ENCODE assay signal across 12 cellular contexts in the genomic region with DNA sequence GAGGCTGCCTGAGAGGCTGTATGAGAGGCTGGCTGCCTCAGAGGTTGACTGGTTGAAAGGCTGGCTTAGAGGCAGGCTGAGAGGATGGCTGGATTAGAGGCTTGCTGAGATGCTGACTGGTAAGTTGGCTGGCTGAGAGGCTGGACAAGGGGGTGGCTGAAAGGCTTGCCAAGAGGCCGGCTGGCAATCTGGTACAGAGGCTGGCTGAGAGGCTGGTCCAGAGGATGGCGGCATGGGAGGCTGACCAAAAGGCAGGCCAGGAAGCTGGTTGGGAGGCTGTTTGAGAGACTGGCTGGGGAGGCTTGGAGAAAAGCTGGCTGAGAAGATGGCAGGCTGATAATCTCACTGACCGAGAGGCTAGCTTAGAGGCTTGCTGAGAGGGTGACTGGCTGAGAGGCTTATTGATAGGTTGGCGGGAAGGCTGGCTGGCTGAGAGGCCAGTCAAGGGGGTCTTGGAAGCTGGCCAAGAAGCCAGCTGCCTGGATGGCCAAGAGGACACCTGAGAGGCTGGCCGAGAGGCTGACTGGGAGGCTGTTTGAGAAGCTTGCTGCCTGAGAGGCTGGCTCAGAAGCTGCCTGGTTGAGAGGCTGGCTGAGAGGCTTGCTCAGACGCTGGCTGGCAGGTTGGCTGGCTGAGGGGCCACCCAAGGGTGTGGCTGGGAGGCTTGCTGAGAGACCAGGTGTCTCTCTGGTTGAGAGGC. TPM values are rescaled to one million over a fixed set of nuclear protein-coding genes. Genes with fewer than 3 reads are reported as not detected.
DNase-seq lines count a peak whose midpoint lies in the region; ATAC-seq, FAIRE-seq and TF ChIP-seq lines count a peak whose summit lies in the region.
"Had no signal": no experiment of that assay in that cellular context is flagged by ENCODE, and none has a peak within 500 bp of the region (broad histone marks: within the 10 kb centered on the region; RNA-seq: fewer than 3 reads in every experiment).

No MANE protein-coding gene starts in this region.

- no peaks in the 10 kb centered on the region for H3K79me2 ChIP-seq in K562 (ENCODE audit: control insufficient read depth, insufficient read depth, low read length)

- ATAC-seq in K562: peak; percentile 47

- H3K9me3 ChIP-seq in K562 (replicated peaks; ENCODE audit: control insufficient read depth, insufficient read depth, low read depth, low read length): no peaks in the 10 kb centered on the region
- H3K9me3 ChIP-seq in sigmoid colon: no peaks in the 10 kb centered on the region
- no peaks in the 10 kb centered on the region for H3K9me3 ChIP-seq in BE2C
- H3K9me3 ChIP-seq: BLaER1 treated with 17β-estradiol and CSF1 and Interleukin-3, amounts not matched to agents 10 nM and 100 nM; gastrocnemius medialis had no signal

- H3K4me1 Mint-ChIP-seq in activated T-helper 2 cell treated with anti-CD3 and anti-CD28 coated beads, Interferon-gamma antibody, Interleukin-2, Interleukin-4, amounts not matched to agents 10 μg/mL and 5 μg/mL and 100 μg/mL, durations not matched to agents 14 hours and 24 hours and 36 hours (ENCODE audit: low read depth): no peaks in the 10 kb centered on the region
- H3K4me1 Mint-ChIP-seq: activated naive CD8-positive, alpha-beta T cell treated with anti-CD3 and anti-CD28 coated beads for 36 hours had no signal

- intact Hi-C loops in K562 (cut with micrococcal nuclease): no loop called here
- intact Hi-C loops in sigmoid colon (cut with DNase I): no loop called here
- intact Hi-C loops in activated T-helper 2 cell treated with anti-CD3 and anti-CD28 coated beads, Interferon-gamma antibody, Interleukin-2, Interleukin-4, amounts not matched to agents 10 μg/mL and 5 μg/mL and 100 μg/mL, durations not matched to agents 14 hours and 24 hours and 36 hours (cut with micrococcal nuclease): no loop called here

- H3K27me3 Mint-ChIP-seq in activated T-helper 2 cell treated with anti-CD3 and anti-CD28 coated beads, Interferon-gamma antibody, Interleukin-2, Interleukin-4, amounts not matched to agents 10 μg/mL and 5 μg/mL and 100 μg/mL, durations not matched to agents 14 hours and 24 hours and 36 hours (ENCODE audit: low read depth): peaks cover 3% of the 10 kb centered on the region

- H3K4me1 ChIP-seq in K562 (replicated peaks in 1 of 2; ENCODE audit: control insufficient read depth in 2 of 2, insufficient read depth in 2 of 2, low read length in 2 of 2): peaks cover 0 to 13% of the 10 kb centered on the region in 2 experiments; a peak in 3 of 5 replicates
- H3K4me1 ChIP-seq in sigmoid colon: peaks cover 0 to 34% (median 17%) of the 10 kb centered on the region in 4 donors
- H3K4me1 ChIP-seq in BE2C: no peaks in the 10 kb centered on the region
- H3K4me1 ChIP-seq: BLaER1 treated with 17β-estradiol and CSF1 and Interleukin-3, amounts not matched to agents 10 nM and 100 nM; gastrocnemius medialis had no signal

- peak overlapping the region in 1 of 2 experiments; percentile 87; a peak in 2 of 4 replicates for H3K9ac ChIP-seq in K562 (ENCODE audit: insufficient read depth in 1 of 2, low read depth in 2 of 2, low read length in 2 of 2)
- H3K9ac ChIP-seq: BLaER1 treated with 17β-estradiol and CSF1 and Interleukin-3, amounts not matched to agents 10 nM and 100 nM had no signal

- TF ChIP-seq EP300 in K562 (IDR thresholded peaks at IDR 0.05; ENCODE audit: low read length): no peak
- TF ChIP-seq EP300 in sigmoid colon (IDR thresholded peaks at IDR 0.05): no peak

- DNase-seq in NCI-H1105 (lab: John Stamatoyannopoulos, UW) (peak; percentile 78), NCI-H2227 treated with DMSO at 0.1 percent for 48 hours (lab: John Stamatoyannopoulos, UW) (peak; percentile 21), K562 (ENCODE audit: extremely low read depth in 1 of 4, low spot score in 3 of 4) (peak in 1 of 4 experiments; percentile 29), sigmoid colon (no peak), BE2C (no peak)
- no peak for DNase-seq in activated T-helper 2 cell treated with anti-CD3 and anti-CD28 coated beads, Interferon-gamma antibody, Interleukin-2, Interleukin-4, amounts not matched to agents 10 μg/mL and 5 μg/mL and 100 μg/mL, durations not matched to agents 14 hours and 24 hours and 36 hours (ENCODE audit: low spot score)
- no peak for DNase-seq in stimulated activated CD4-positive, alpha-beta T cell treated with anti-CD3 and anti-CD28 coated beads, Interleukin-2, amount 100 ng/mL, for 24 hours
- DNase-seq: activated naive CD8-positive, alpha-beta T cell treated with anti-CD3 and anti-CD28 coated beads for 36 hours; gastrocnemius medialis; NCI-H1048 had no signal

- H3K9me1 ChIP-seq in K562 (ENCODE audit: control insufficient read depth, insufficient read depth, low read length): no peaks in the 10 kb centered on the region

- BruUV-seq in K562 (replicated peaks; lab: Mats Ljungman, UMichigan): no TSS peak

- H4K20me1 ChIP-seq in K562 (replicated peaks; ENCODE audit: control insufficient read depth, insufficient read depth, low read length): no peaks in the 10 kb centered on the region
- H4K20me1 ChIP-seq: BLaER1 treated with 17β-estradiol and CSF1 and Interleukin-3, amounts not matched to agents 10 nM and 100 nM had no signal

- no peaks in the 10 kb centered on the region for H3K36me3 Mint-ChIP-seq in activated T-helper 2 cell treated with anti-CD3 and anti-CD28 coated beads, Interferon-gamma antibody, Interleukin-2, Interleukin-4, amounts not matched to agents 10 μg/mL and 5 μg/mL and 100 μg/mL, durations not matched to agents 14 hours and 24 hours and 36 hours (ENCODE audit: low read depth)
- H3K36me3 Mint-ChIP-seq: activated naive CD8-positive, alpha-beta T cell treated with anti-CD3 and anti-CD28 coated beads for 36 hours had no signal

- H3K4me3 ChIP-seq in K562 (no peak overlapping the region), sigmoid colon (no peak overlapping the region), BE2C (ENCODE audit: low read depth, low read length) (no peak overlapping the region)
- H3K4me3 ChIP-seq: BLaER1 treated with 17β-estradiol and CSF1 and Interleukin-3, amounts not matched to agents 10 nM and 100 nM; gastrocnemius medialis had no signal

- H3K9me3 Mint-ChIP-seq in activated T-helper 2 cell treated with anti-CD3 and anti-CD28 coated beads, Interferon-gamma antibody, Interleukin-2, Interleukin-4, amounts not matched to agents 10 μg/mL and 5 μg/mL and 100 μg/mL, durations not matched to agents 14 hours and 24 hours and 36 hours: no peaks in the 10 kb centered on the region
- H3K9me3 Mint-ChIP-seq: activated naive CD8-positive, alpha-beta T cell treated with anti-CD3 and anti-CD28 coated beads for 36 hours had no signal

- no peak overlapping the region for H3K4me2 ChIP-seq in K562 (ENCODE audit: insufficient read depth, low read length)
- H3K4me2 ChIP-seq: BLaER1 treated with 17β-estradiol and CSF1 and Interleukin-3, amounts not matched to agents 10 nM and 100 nM had no signal

- 0% methylated on average over 6 of the region's 6 CpGs for WGBS in K562 (ENCODE audit: insufficient coverage, low coverage, missing lambda C conversion rate)
- WGBS in sigmoid colon, 2 donors: 67 to 77% methylated on average over 6 of the region's 6 CpGs

- TF ChIP-seq RAD21 in K562 (CRISPR knock-in tag; conservative IDR thresholded peaks at IDR 0.05 in 1 of 2, IDR thresholded peaks at IDR 0.05 in 1 of 2): no peak

- TF ChIP-seq POLR2A in K562 (conservative IDR thresholded peaks at IDR 0.05): no peak
- no peak for TF ChIP-seq POLR2A in sigmoid colon (IDR thresholded peaks at IDR 0.05)

- in situ Hi-C loops in K562 (cut with MboI): no loop called here

- H3K36me3 ChIP-seq in K562 (ENCODE audit: control insufficient read depth, insufficient read depth, low read length) (no peaks in the 10 kb centered on the region), sigmoid colon (no peaks in the 10 kb centered on the region), BE2C (no peaks in the 10 kb centered on the region)
- H3K36me3 ChIP-seq: BLaER1 treated with 17β-estradiol and CSF1 and Interleukin-3, amounts not matched to agents 10 nM and 100 nM; gastrocnemius medialis had no signal

- TF ChIP-seq CTCF in K562 (IDR thresholded peaks at IDR 0.05 in 2 of 3, conservative IDR thresholded peaks at IDR 0.05 in 1 of 3; ENCODE audit: insufficient read depth in 2 of 3, low read depth in 1 of 3, low read length in 3 of 3): no peak
- no peak for TF ChIP-seq CTCF in sigmoid colon (IDR thresholded peaks at IDR 0.05)
- no peak for TF ChIP-seq CTCF in BE2C (IDR thresholded peaks at IDR 0.05; ENCODE audit: low read depth, low read length)

- CTCF ChIA-PET in K562 (lab: Yijun Ruan, JAX; ENCODE audit: low intra/inter-chr PET ratio): no interaction called here

- no peak for FAIRE-seq in K562 (lab: Jason Lieb, UNC)

- H3K27ac Mint-ChIP-seq in activated T-helper 2 cell treated with anti-CD3 and anti-CD28 coated beads, Interferon-gamma antibody, Interleukin-2, Interleukin-4, amounts not matched to agents 10 μg/mL and 5 μg/mL and 100 μg/mL, durations not matched to agents 14 hours and 24 hours and 36 hours: no peak overlapping the region
- H3K27ac Mint-ChIP-seq: activated naive CD8-positive, alpha-beta T cell treated with anti-CD3 and anti-CD28 coated beads for 36 hours; progenitor cell of endocrine pancreas had no signal

- H3K27ac ChIP-seq in K562 (ENCODE audit: extremely low read depth, low read depth, low read length): no peak overlapping the region
- peak overlapping the region in 3 of 4 donors; percentile 4 to 58 (median 50) for H3K27ac ChIP-seq in sigmoid colon
- H3K27ac ChIP-seq: BLaER1 treated with 17β-estradiol and CSF1 and Interleukin-3, amounts not matched to agents 10 nM and 100 nM had no signal

- H3K27me3 ChIP-seq in K562 (ENCODE audit: control insufficient read depth in 2 of 2, insufficient read depth in 2 of 2, low read length in 2 of 2) (peaks cover 4 to 50% of the 10 kb centered on the region in 2 experiments; a peak in 4 of 5 replicates), sigmoid colon (no peaks in the 10 kb centered on the region), BE2C (no peaks in the 10 kb centered on the region)
- H3K27me3 ChIP-seq: gastrocnemius medialis had no signal

- no peak overlapping the region for H2AFZ ChIP-seq in K562 (ENCODE audit: low read depth, low read length)

- POLR2A ChIA-PET in K562 (lab: Yijun Ruan, JAX): interaction anchor here (0.6 to 1.3 kb wide), 3 partner anchors 16 to 1121 kb away, joined by 3 to 5 read pairs (median 4); no protein-coding TSS in a partner anchor

- no peak overlapping the region for H3K4me3 Mint-ChIP-seq in activated T-helper 2 cell treated with anti-CD3 and anti-CD28 coated beads, Interferon-gamma antibody, Interleukin-2, Interleukin-4, amounts not matched to agents 10 μg/mL and 5 μg/mL and 100 μg/mL, durations not matched to agents 14 hours and 24 hours and 36 hours (ENCODE audit: low read depth)
- H3K4me3 Mint-ChIP-seq: activated naive CD8-positive, alpha-beta T cell treated with anti-CD3 and anti-CD28 coated beads for 36 hours had no signal

RNA-seq across cellular contexts. Expression of a gene that starts 34.2 kb away (rescaled TPM):
- total RNA-seq in K562 (2011; cell fraction: chromatin; rRNA removed; ENCODE audit: low replicate concordance): not detected in 2 replicates
- not detected in 2 replicates for total RNA-seq in K562 (2011; cell fraction: nucleolus; rRNA removed)
- not detected in 2 replicates for total RNA-seq in K562 (2011; cell fraction: nucleoplasm; rRNA removed)
- total RNA-seq in K562 (2014; rRNA removed): 0.16 TPM in 1 of 2 replicates, not detected in the other
- 0.22 and 0.69 TPM in 2 replicates for total RNA-seq in K562 (2014; rRNA removed; fragmentation: Illumina TruSeq; extraction: Trizol)
- total RNA-seq in K562 (2015; rRNA removed; fragmentation: Illumina TruSeq; extraction: Trizol): not detected in 2 replicates
- 0.40 and 0.89 TPM in 2 replicates for total RNA-seq in K562 (2021)
- polyA plus RNA-seq in K562 (2011; rRNA removed): not detected in 2 replicates
- polyA plus RNA-seq in K562 (2011; cell fraction: cytosol; rRNA removed): not detected in 2 replicates
- not detected in 2 replicates for polyA plus RNA-seq in K562 (2011; cell fraction: nucleus; rRNA removed)
- polyA plus RNA-seq in K562 (2012): 0.36 and 6.4 TPM in 2 replicates
- 0.06 and 0.10 TPM in 2 replicates for polyA plus RNA-seq in K562 (2014; fragmentation: Illumina TruSeq; extraction: Trizol)
- polyA plus RNA-seq in K562 (2014; fragmentation: Nextera tagmentation; extraction: Ambion mirVana): under 1 TPM; 0.45 to 0.64 TPM
- polyA plus RNA-seq in K562 (2014; rRNA removed): 0.68 TPM in 1 of 2 replicates, not detected in the other
- polyA minus RNA-seq in K562 (2011; rRNA and poly(A)+ RNA removed): not detected in 2 replicates
- not detected in 2 replicates for polyA minus RNA-seq in K562 (2011; cell fraction: cytosol; rRNA and poly(A)+ RNA removed)
- polyA minus RNA-seq in K562 (2011; cell fraction: nucleus; rRNA and poly(A)+ RNA removed): not detected in 2 replicates
- under 1 TPM in 1 of 4 donors, not detected in 3; 0.14 TPM for total RNA-seq in sigmoid colon
- under 1 TPM in 1 of 3 donors, not detected in 2; 0.03 TPM for polyA plus RNA-seq in sigmoid colon
- total RNA-seq in activated T-helper 2 cell treated with anti-CD3 and anti-CD28 coated beads, Interferon-gamma antibody, Interleukin-2, Interleukin-4, amounts not matched to agents 10 μg/mL and 5 μg/mL and 100 μg/mL, durations not matched to agents 14 hours and 24 hours and 36 hours: 2.3 and 2.6 TPM in 2 replicates
- polyA plus RNA-seq in BE2C (2012; ENCODE audit: insufficient read depth, insufficient read length, low read depth): not detected
- total RNA-seq: activated naive CD8-positive, alpha-beta T cell treated with anti-CD3 and anti-CD28 coated beads for 36 hours; progenitor cell of endocrine pancreas had no signal

Comparison
In these comparisons a context has a peak if more than half of its experiments do, and no peak if none do; other contexts are left out.
1. DNase-seq: peak in NCI-H1105 (single experiment) and NCI-H2227 treated with DMSO at 0.1 percent for 48 hours (single experiment); none in sigmoid colon (single experiment), activated T-helper 2 cell treated with anti-CD3 and anti-CD28 coated beads, Interferon-gamma antibody, Interleukin-2, Interleukin-4, amounts not matched to agents 10 μg/mL and 5 μg/mL and 100 μg/mL, durations not matched to agents 14 hours and 24 hours and 36 hours (single experiment), BE2C (single experiment) and stimulated activated CD4-positive, alpha-beta T cell treated with anti-CD3 and anti-CD28 coated beads, Interleukin-2, amount 100 ng/mL, for 24 hours (0 of 2).